Comparison of ENCODE assay signal across 16 cellular contexts in the genomic region with DNA sequence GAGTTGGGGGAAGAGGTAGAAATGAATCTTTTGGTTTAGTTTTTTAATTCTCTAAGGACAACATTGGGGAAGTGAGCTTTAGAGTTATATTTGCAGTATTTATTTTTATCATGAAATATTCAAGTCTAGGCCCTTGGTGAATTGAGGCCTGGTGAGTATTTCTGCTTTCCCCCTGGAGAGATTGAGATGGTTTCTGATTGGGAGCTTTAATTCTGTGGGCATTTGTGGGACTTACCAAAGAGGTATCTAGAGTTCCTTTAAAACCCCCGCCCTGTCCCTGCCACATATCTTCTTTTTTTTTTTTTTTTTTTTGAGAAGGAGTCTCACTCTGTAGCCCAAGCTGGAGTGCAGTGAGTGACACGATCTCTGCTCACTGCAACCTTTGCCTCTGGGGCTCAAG. TPM values are rescaled to one million over a fixed set of nuclear protein-coding genes. Genes with fewer than 3 reads are reported as not detected.
DNase-seq lines count a peak whose midpoint lies in the region; ATAC-seq and TF ChIP-seq lines count a peak whose summit lies in the region.
"Had no signal": no experiment of that assay in that cellular context is flagged by ENCODE, and none has a peak within 500 bp of the region (broad histone marks: within the 10 kb centered on the region; RNA-seq: fewer than 3 reads in every experiment).

No MANE protein-coding gene starts in this region.

- H4K20me1 ChIP-seq in OCI-LY3 (ENCODE audit: insufficient read depth, low read length) = peaks cover 29% of the 10 kb centered on the region
- no peaks in the 10 kb centered on the region for H4K20me1 ChIP-seq in fibroblast of lung (ENCODE audit: control insufficient read depth, extremely low read depth, insufficient read depth, low read length)

- H3K4me1 Mint-ChIP-seq in stimulated activated effector memory CD8-positive, alpha-beta T cell treated with anti-CD3 and anti-CD28 coated beads, Interleukin-12 subunit alpha, Interleukin-12 subunit beta, amount 100 ng/mL, for 72 hours = peaks cover 53% of the 10 kb centered on the region
- H3K4me1 Mint-ChIP-seq in naive thymus-derived CD8-positive, alpha-beta T cell = peaks cover 17 to 69% (median 51%) of the 10 kb centered on the region in 4 donors

- no peak overlapping the region for H3K9ac ChIP-seq in OCI-LY3 (ENCODE audit: low read length)
- no peak overlapping the region for H3K9ac ChIP-seq in fibroblast of lung (ENCODE audit: insufficient read depth, low read length)

- H3K4me3 ChIP-seq in OCI-LY3 (ENCODE audit: low read length) (no peak overlapping the region), fibroblast of lung (replicated peaks in 1 of 4; ENCODE audit: control extremely low read depth in 1 of 4, insufficient read depth in 1 of 4, low read depth in 3 of 4, low read length in 4 of 4) (no peak overlapping the region)
- H3K4me3 ChIP-seq: K562 had no signal

- peaks cover 11% of the 10 kb centered on the region for H3K36me3 Mint-ChIP-seq in stimulated activated effector memory CD8-positive, alpha-beta T cell treated with anti-CD3 and anti-CD28 coated beads, Interleukin-12 subunit alpha, Interleukin-12 subunit beta, amount 100 ng/mL, for 72 hours
- peaks cover 0 to 26% (median 0%) of the 10 kb centered on the region in 3 donors for H3K36me3 Mint-ChIP-seq in naive thymus-derived CD8-positive, alpha-beta T cell

- peak; percentile 8 for ATAC-seq in GM18868 (IDR thresholded peaks at IDR 0.05; ENCODE audit: unreplicated experiment)
- ATAC-seq in stimulated activated effector memory CD8-positive, alpha-beta T cell treated with anti-CD3 and anti-CD28 coated beads, Interleukin-12 subunit alpha, Interleukin-12 subunit beta, amount 100 ng/mL, for 72 hours = no peak
- no peak for ATAC-seq in naive thymus-derived CD8-positive, alpha-beta T cell
- ATAC-seq: CD8-positive, alpha-beta T cell; effector memory CD8-positive, alpha-beta T cell; foreskin keratinocyte; K562; Panc1 had no signal

- peaks cover 6% of the 10 kb centered on the region for H3K36me3 ChIP-seq in OCI-LY3 (replicated peaks; ENCODE audit: low read depth, low read length)
- H3K36me3 ChIP-seq in fibroblast of lung (ENCODE audit: control insufficient read depth, insufficient read depth, low read length) = no peaks in the 10 kb centered on the region

- H3K79me2 ChIP-seq in OCI-LY3 (ENCODE audit: low read length) (peaks cover 85% of the 10 kb centered on the region), fibroblast of lung (ENCODE audit: control insufficient read depth, insufficient read depth, low read length) (peaks cover 54% of the 10 kb centered on the region)

- H3K4me3 Mint-ChIP-seq in stimulated activated effector memory CD8-positive, alpha-beta T cell treated with anti-CD3 and anti-CD28 coated beads, Interleukin-12 subunit alpha, Interleukin-12 subunit beta, amount 100 ng/mL, for 72 hours = no peak overlapping the region
- H3K4me3 Mint-ChIP-seq in naive thymus-derived CD8-positive, alpha-beta T cell = peak overlapping the region in 1 of 10 donors; percentile 29
- H3K4me3 Mint-ChIP-seq: activated CD4-positive, alpha-beta T cell treated with anti-CD3 and anti-CD28 coated beads, Interleukin-2, amount 10 ng/mL, durations not matched to agents 7 days and 5 days; CD8-positive, alpha-beta T cell; effector memory CD8-positive, alpha-beta T cell had no signal

- H3K27me3 ChIP-seq in OCI-LY3 (ENCODE audit: low read depth, low read length) (no peaks in the 10 kb centered on the region), fibroblast of lung (ENCODE audit: control insufficient read depth, insufficient read depth, low read length) (no peaks in the 10 kb centered on the region)
- H3K27me3 ChIP-seq: foreskin keratinocyte had no signal

- H3K9me3 Mint-ChIP-seq in stimulated activated effector memory CD8-positive, alpha-beta T cell treated with anti-CD3 and anti-CD28 coated beads, Interleukin-12 subunit alpha, Interleukin-12 subunit beta, amount 100 ng/mL, for 72 hours = no peaks in the 10 kb centered on the region
- no peaks in the 10 kb centered on the region for H3K9me3 Mint-ChIP-seq in naive thymus-derived CD8-positive, alpha-beta T cell
- H3K9me3 Mint-ChIP-seq: activated CD4-positive, alpha-beta T cell treated with anti-CD3 and anti-CD28 coated beads, Interleukin-2, amount 10 ng/mL, durations not matched to agents 7 days and 5 days; CD8-positive, alpha-beta T cell; effector memory CD8-positive, alpha-beta T cell had no signal

- peak overlapping the region; percentile 79 for H3K27ac ChIP-seq in OCI-LY3 (ENCODE audit: low read length)
- peak overlapping the region; percentile 83 for H3K27ac ChIP-seq in fibroblast of lung (ENCODE audit: insufficient read depth, low read length)
- H3K27ac ChIP-seq: foreskin keratinocyte had no signal

- peak overlapping the region; percentile 60 for H3K27ac Mint-ChIP-seq in stimulated activated effector memory CD8-positive, alpha-beta T cell treated with anti-CD3 and anti-CD28 coated beads, Interleukin-12 subunit alpha, Interleukin-12 subunit beta, amount 100 ng/mL, for 72 hours
- peak overlapping the region in 3 of 10 donors; percentile 19 to 66 (median 43) for H3K27ac Mint-ChIP-seq in naive thymus-derived CD8-positive, alpha-beta T cell
- H3K27ac Mint-ChIP-seq: activated CD4-positive, alpha-beta T cell treated with anti-CD3 and anti-CD28 coated beads, Interleukin-2, amount 10 ng/mL, durations not matched to agents 7 days and 5 days; CD8-positive, alpha-beta T cell had no signal

- POLR2A ChIA-PET in naive thymus-derived CD8-positive, alpha-beta T cell (lab: Charles Lee) = interaction anchor here (0.8 kb wide), 1 partner anchor 66 kb away, joined by 3 read pairs; no protein-coding TSS in a partner anchor

- H3K4me1 ChIP-seq in OCI-LY3 (ENCODE audit: low read length) (peaks cover 26% of the 10 kb centered on the region), fibroblast of lung (ENCODE audit: control insufficient read depth, extremely low read depth, insufficient read depth, low read length) (peaks cover 41% of the 10 kb centered on the region)
- H3K4me1 ChIP-seq: foreskin keratinocyte had no signal

- TF ChIP-seq CTCF in OCI-LY3 (IDR thresholded peaks at IDR 0.05; ENCODE audit: low read depth, low read length) (no peak), fibroblast of lung (conservative IDR thresholded peaks at IDR 0.05 in 1 of 2, IDR thresholded peaks at IDR 0.05 in 1 of 2; ENCODE audit: low read depth in 1 of 2, low read length in 2 of 2) (no peak)

- no peak for DNase-seq in fibroblast of lung (ENCODE audit: low read depth in 2 of 2)
- no peak for DNase-seq in stimulated activated effector memory CD8-positive, alpha-beta T cell treated with anti-CD3 and anti-CD28 coated beads, Interleukin-12 subunit alpha, Interleukin-12 subunit beta, amount 100 ng/mL, for 72 hours (ENCODE audit: low spot score in 2 of 2)
- no peak for DNase-seq in Kasumi-1 (lab: John Stamatoyannopoulos, UW)
- DNase-seq in naive thymus-derived CD8-positive, alpha-beta T cell = no peak
- no peak for DNase-seq in pons (ENCODE audit: low spot score)
- DNase-seq: activated CD4-positive, alpha-beta T cell treated with anti-CD3 and anti-CD28 coated beads, Interleukin-2, amount 10 ng/mL, durations not matched to agents 7 days and 5 days; CD8-positive, alpha-beta T cell; effector memory CD8-positive, alpha-beta T cell; foreskin keratinocyte; GOT3; NCI-H1417; stimulated activated CD4-positive, alpha-beta T cell treated with anti-CD3 and anti-CD28 coated beads, Interleukin-2, amount 100 ng/mL, for 24 hours had no signal

- no peaks in the 10 kb centered on the region for H3K27me3 Mint-ChIP-seq in naive thymus-derived CD8-positive, alpha-beta T cell
- H3K27me3 Mint-ChIP-seq: activated CD4-positive, alpha-beta T cell treated with anti-CD3 and anti-CD28 coated beads, Interleukin-2, amount 10 ng/mL, durations not matched to agents 7 days and 5 days; effector memory CD8-positive, alpha-beta T cell had no signal

- no peaks in the 10 kb centered on the region for H3K9me3 ChIP-seq in OCI-LY3 (ENCODE audit: insufficient read depth, low read length)
- no peaks in the 10 kb centered on the region for H3K9me3 ChIP-seq in fibroblast of lung (ENCODE audit: control insufficient read depth, insufficient read depth, low read depth, low read length)

- peak overlapping the region; percentile 10; the same call in 1 of the 2 replicates for H3K4me2 ChIP-seq in OCI-LY3 (ENCODE audit: low read length)
- H3K4me2 ChIP-seq in fibroblast of lung (ENCODE audit: extremely low read depth, insufficient read depth, low read length) = no peak overlapping the region

- H2AFZ ChIP-seq in OCI-LY3 (ENCODE audit: low read depth, low read length) (no peak overlapping the region), fibroblast of lung (ENCODE audit: low read length) (no peak overlapping the region)

RNA-seq across cellular contexts. Expression of gene ACO2, which starts 9.6 kb away (rescaled TPM):
- total RNA-seq in fibroblast of lung = 60.4 and 80.3 TPM in 2 replicates
- polyA plus RNA-seq in fibroblast of lung = 37.6 and 52.6 TPM in 2 replicates
- 58.1 and 76.0 TPM in 2 replicates for polyA plus RNA-seq in fibroblast of lung (2012)
- 145 and 147 TPM in 2 replicates for polyA minus RNA-seq in fibroblast of lung (ENCODE audit: low replicate concordance)
- 10 to 100 TPM; 67.7 to 75.1 TPM for total RNA-seq in naive thymus-derived CD8-positive, alpha-beta T cell
- polyA plus RNA-seq in naive thymus-derived CD8-positive, alpha-beta T cell = 10 to 100 TPM; 64.2 to 91.9 (median 72.3) TPM

RNA-seq across cellular contexts. Expression of gene PHF5A, which starts 10.0 kb away (rescaled TPM):
- total RNA-seq in fibroblast of lung = 63.3 and 64.2 TPM in 2 replicates
- polyA plus RNA-seq in fibroblast of lung = 61.5 and 82.7 TPM in 2 replicates
- polyA plus RNA-seq in fibroblast of lung (2012) = 41.9 and 53.4 TPM in 2 replicates
- polyA minus RNA-seq in fibroblast of lung (ENCODE audit: low replicate concordance) = 16.5 and 18.3 TPM in 2 replicates
- total RNA-seq in naive thymus-derived CD8-positive, alpha-beta T cell = 10 to 100 TPM; 34.0 to 35.8 TPM
- polyA plus RNA-seq in naive thymus-derived CD8-positive, alpha-beta T cell = 10 to 100 TPM; 17.2 to 21.4 (median 17.9) TPM

RNA-seq across cellular contexts. Expression of gene TOB2, which starts 31.9 kb away (rescaled TPM):
- 19.5 and 20.6 TPM in 2 replicates for total RNA-seq in fibroblast of lung
- polyA plus RNA-seq in fibroblast of lung = 19.5 and 20.9 TPM in 2 replicates
- polyA plus RNA-seq in fibroblast of lung (2012) = 25.6 and 32.7 TPM in 2 replicates
- polyA minus RNA-seq in fibroblast of lung (ENCODE audit: low replicate concordance) = 71.1 and 71.9 TPM in 2 replicates
- 10 to 100 TPM; 26.2 to 26.4 TPM for total RNA-seq in naive thymus-derived CD8-positive, alpha-beta T cell
- 10 to 100 TPM in 1 of 3 donors, 1 to 10 TPM in 2; 8.7 to 12.1 (median 9.0) TPM for polyA plus RNA-seq in naive thymus-derived CD8-positive, alpha-beta T cell
